ENCODE assay signal across 16 cellular contexts in genomic region chr16:24844101-24845030, GRCh38. TPM values are rescaled to one million over a fixed set of nuclear protein-coding genes. Genes with fewer than 3 reads are reported as not detected.
DNase-seq lines count a peak whose midpoint lies in the region; ATAC-seq and TF ChIP-seq lines count a peak whose summit lies in the region.
"Had no signal": no experiment of that assay in that cellular context is flagged by ENCODE, and none has a peak within 500 bp of the region (broad histone marks: within the 10 kb centered on the region; RNA-seq: fewer than 3 reads in every experiment).

No MANE protein-coding gene starts in this region.

- ATAC-seq in foreskin keratinocyte: peak; percentile 50
- no peak for ATAC-seq in HG03175 (IDR thresholded peaks at IDR 0.05; ENCODE audit: unreplicated experiment)

- H3K9me3 ChIP-seq in Peyer's patch: no peaks in the 10 kb centered on the region

- H3K36me3 ChIP-seq in Peyer's patch: no peaks in the 10 kb centered on the region

- peak in 1 of 2 donors; percentile 5 for TF ChIP-seq POLR2A in Peyer's patch (IDR thresholded peaks at IDR 0.05)

- H3K4me1 ChIP-seq in Peyer's patch: peaks cover 0 to 22% (median 0%) of the 10 kb centered on the region in 4 donors
- peaks cover 10% of the 10 kb centered on the region for H3K4me1 ChIP-seq in foreskin keratinocyte

- H3K27me3 ChIP-seq in Peyer's patch: no peaks in the 10 kb centered on the region
- H3K27me3 ChIP-seq in foreskin keratinocyte: no peaks in the 10 kb centered on the region

- peak; percentile 22 for DNase-seq in stimulated activated CD4-positive, alpha-beta T cell treated with anti-CD3 and anti-CD28 coated beads, Interleukin-1b, Interleukin-23, amount 100 ng/mL, for 48 hours
- no peak for DNase-seq in stimulated activated CD4-positive, alpha-beta T cell treated with anti-CD3 and anti-CD28 coated beads, Interleukin-2, amount 100 ng/mL, for 24 hours
- DNase-seq in Peyer's patch: peak in 2 of 3 donors; percentile 71 to 88
- no peak for DNase-seq in foreskin keratinocyte
- no peak for DNase-seq in NCI-H446 (lab: John Stamatoyannopoulos, UW)
- DNase-seq in SKM-1 (lab: John Stamatoyannopoulos, UW; ENCODE audit: unreplicated experiment): no peak
- DNase-seq in KBM-7: no peak
- DNase-seq: activated CD8-positive, alpha-beta memory T cell treated with anti-CD3 and anti-CD28 coated beads for 24 hours; CD4-positive, alpha-beta T cell; foreskin melanocyte; immature natural killer cell; NCI-H1417 treated with DMSO at 0.1 percent for 48 hours; stimulated activated CD4-positive, alpha-beta T cell treated with anti-CD3 and anti-CD28 coated beads, Interleukin-2, amount 100 ng/mL, for 48 hours; stimulated activated naive CD4-positive, alpha-beta T cell treated with Interleukin-2 at 50 U/mL for 16 hours had no signal

- TF ChIP-seq CTCF in Peyer's patch (IDR thresholded peaks at IDR 0.05) (peak in 1 of 6 experiments; percentile 3), foreskin keratinocyte (conservative IDR thresholded peaks at IDR 0.05) (no peak)

- no peak overlapping the region for H3K4me3 ChIP-seq in Peyer's patch

- in situ Hi-C loops in KBM-7 (cut with MboI; ENCODE audit: low pct_unique_long_range_greater_than_20kb, low sequenced_read_pairs): no loop called here

- H3K27ac ChIP-seq in Peyer's patch: peak overlapping the region in 3 of 4 donors; percentile 63 to 89 (median 79)
- H3K27ac ChIP-seq in foreskin keratinocyte: no peak overlapping the region

RNA-seq across cellular contexts. Expression of gene SLC5A11, which starts 1.4 kb away (rescaled TPM):
- total RNA-seq in Peyer's patch (100 to 1,000 TPM in 2 of 4 donors, 10 to 100 TPM in 1, 1 to 10 TPM in 1; 1.7 to 138 (median 88.6) TPM), foreskin keratinocyte (not detected in 2 replicates)
- not detected in 2 replicates for polyA plus RNA-seq in foreskin keratinocyte
- total RNA-seq: pulmonary artery endothelial cell had no signal
- polyA plus RNA-seq: immature natural killer cell had no signal

Comparison
In these comparisons a context has a peak if more than half of its experiments do, and no peak if none do; other contexts are left out.
1. DNase-seq: peak in stimulated activated CD4-positive, alpha-beta T cell treated with anti-CD3 and anti-CD28 coated beads, Interleukin-1b, Interleukin-23, amount 100 ng/mL, for 48 hours (single experiment) and Peyer's patch (2 of 3); none in stimulated activated CD4-positive, alpha-beta T cell treated with anti-CD3 and anti-CD28 coated beads, Interleukin-2, amount 100 ng/mL, for 24 hours (0 of 2), foreskin keratinocyte (0 of 2), NCI-H446 (0 of 2), SKM-1 (single experiment) and KBM-7 (single experiment).